In the genomic region with DNA sequence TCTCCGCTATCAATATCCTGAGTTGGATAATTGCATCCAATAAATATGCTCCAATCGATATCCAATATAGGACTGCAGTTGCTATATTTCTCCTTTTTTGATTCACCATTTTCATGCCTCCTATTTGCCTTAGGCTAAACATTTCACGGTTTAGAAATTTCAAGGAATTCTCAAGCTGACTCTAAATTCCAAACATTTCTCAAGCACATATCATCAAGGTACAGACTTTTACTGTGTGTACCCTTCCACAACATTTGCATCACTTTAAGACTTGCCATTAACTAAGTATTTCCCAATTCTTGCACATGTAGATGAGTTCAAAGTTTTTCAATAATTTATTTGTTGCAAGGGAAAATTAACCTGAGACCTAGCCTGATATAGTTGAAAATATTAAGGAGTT, we compare ENCODE assay signal across 26 cellular contexts.
"Had no signal": no experiment of that assay in that cellular context is flagged by ENCODE, and none has a peak within 500 bp of the region (broad histone marks: within the 10 kb centered on the region; RNA-seq: fewer than 3 reads in every experiment).

No MANE protein-coding gene starts in this region.

- H3K36me3 ChIP-seq: cardiac muscle cell, lower lobe of right lung, neural progenitor cell, thoracic aorta, vagina had no signal

- H3K27me3 ChIP-seq: body of pancreas, cardiac muscle cell, foreskin keratinocyte, neural progenitor cell, vagina had no signal

- ATAC-seq: activated CD8-positive, alpha-beta memory T cell treated with anti-CD3 and anti-CD28 coated beads, Interleukin-2, amount 10 ng/mL, durations not matched to agents 7 days and 5 days; activated CD8-positive, alpha-beta T cell treated with anti-CD3 and anti-CD28 coated beads for 36 hours; body of pancreas; foreskin keratinocyte; left colon; lower lobe of right lung; naive thymus-derived CD8-positive, alpha-beta T cell; stimulated activated naive B cell treated with anti-CD40 and anti-IgM and Interleukin-4, amounts not matched to agents 10 μg/mL and 1 μg/mL and 100 μg/mL, for 72 hours; T-helper 17 cell had no signal

- H3K4me2 ChIP-seq: neural progenitor cell had no signal

- H3K4me3 ChIP-seq: body of pancreas, cardiac muscle cell, lower lobe of right lung, neural progenitor cell, thoracic aorta, vagina had no signal

- DNase-seq: activated CD4-positive, alpha-beta T cell treated with anti-CD3 and anti-CD28 coated beads, Interleukin-2, amount 10 ng/mL, durations not matched to agents 24 days and 14 days; activated CD8-positive, alpha-beta memory T cell treated with anti-CD3 and anti-CD28 coated beads, Interleukin-2, amount 10 ng/mL, durations not matched to agents 7 days and 5 days; activated CD8-positive, alpha-beta T cell treated with anti-CD3 and anti-CD28 coated beads for 36 hours; activated effector memory CD4-positive, alpha-beta T cell treated with anti-CD3 and anti-CD28 coated beads, Interleukin-2, amount 50 U/mL, for 16 hours; activated T-cell treated with anti-CD3 and anti-CD28 coated beads for 4 hours; anterior cingulate cortex; body of pancreas; effector CD4-positive, alpha-beta T cell; erythroblast; glutamatergic neuron; hippocampal formation; left colon; lower lobe of right lung; naive thymus-derived CD8-positive, alpha-beta T cell; retina; stimulated activated CD4-positive, alpha-beta T cell treated with anti-CD3 and anti-CD28 coated beads, Interleukin-2, amount 100 ng/mL, for 48 hours; stimulated activated CD8-positive, alpha-beta memory T cell treated with anti-CD3 and anti-CD28 coated beads, Interleukin-4, amount 100 ng/mL, for 48 hours; stimulated activated naive B cell treated with anti-CD40 and anti-IgM and Interleukin-4, amounts not matched to agents 10 μg/mL and 1 μg/mL and 100 μg/mL, for 72 hours; T-helper 17 cell had no signal

- H3K27ac ChIP-seq: body of pancreas, cardiac muscle cell, foreskin keratinocyte, lower lobe of right lung, neural progenitor cell, thoracic aorta, vagina had no signal

- H3K4me1 ChIP-seq: body of pancreas, foreskin keratinocyte, lower lobe of right lung, vagina had no signal

- H3K9ac ChIP-seq: neural progenitor cell had no signal

- H3K9me3 ChIP-seq: body of pancreas, lower lobe of right lung, thoracic aorta, vagina had no signal

- FAIRE-seq: endometrium, islet of Langerhans had no signal

- H2AFZ ChIP-seq: neural progenitor cell had no signal
